ENCODE assay signal across 8 cellular contexts in genomic region chr2:172095146-172095904, GRCh38. TPM values are rescaled to one million over a fixed set of nuclear protein-coding genes. Genes with fewer than 3 reads are reported as not detected.
A peak's percentile ranks its signal among the peaks of the same experiment; 100 is the strongest.
DNase-seq lines count a peak whose midpoint lies in the region; ATAC-seq and TF ChIP-seq lines count a peak whose summit lies in the region.

No MANE protein-coding gene starts in this region.

- H3K27ac Mint-ChIP-seq in CD14-positive monocyte = peak overlapping the region in 1 of 7 donors; percentile 26
- H3K27ac Mint-ChIP-seq in activated naive CD4-positive, alpha-beta T cell treated with anti-CD3 and anti-CD28 coated beads, Interleukin-2, amount 50 U/mL, for 72 hours = peak overlapping the region in 1 of 2 donors; percentile 68

- TF ChIP-seq EP300 in sigmoid colon (IDR thresholded peaks at IDR 0.05) = no peak

- ATAC-seq in activated naive CD4-positive, alpha-beta T cell treated with anti-CD3 and anti-CD28 coated beads, Interleukin-2, amount 50 U/mL, for 72 hours = peak; percentile 40 to 50
- ATAC-seq in left ventricle myocardium superior = peak; percentile 49
- ATAC-seq in HG02981 (IDR thresholded peaks at IDR 0.05; ENCODE audit: unreplicated experiment) = no peak
- ATAC-seq in GM19467 (IDR thresholded peaks at IDR 0.05; ENCODE audit: unreplicated experiment) = no peak

- H3K4me1 ChIP-seq in SJCRH30 (no peaks in the 10 kb centered on the region), sigmoid colon (peaks cover 0 to 70% (median 58%) of the 10 kb centered on the region in 4 donors)

- intact Hi-C loops in CD14-positive monocyte (cut with micrococcal nuclease) = loop anchor here in 1 of 2 donors (2.0 kb wide), 1 partner anchor 15 kb away; no protein-coding TSS in a partner anchor
- intact Hi-C loops in left ventricle myocardium superior (cut with micrococcal nuclease) = no loop called here
- intact Hi-C loops in sigmoid colon (cut with DNase I) = loop anchor here (5.0 kb wide), 1 partner anchor 173 kb away; the partner anchor contains the start of gene HAT1

- H3K27me3 Mint-ChIP-seq in CD14-positive monocyte (ENCODE audit: low read depth in 3 of 3) = peaks cover 89 to 98% (median 97%) of the 10 kb centered on the region in 3 donors

- H3K36me3 ChIP-seq in H7 (replicated peaks; ENCODE audit: control insufficient read depth, insufficient read depth, low read length) (no peaks in the 10 kb centered on the region), SJCRH30 (no peaks in the 10 kb centered on the region), sigmoid colon (no peaks in the 10 kb centered on the region)

- 1 to 2% methylated on average over 51 of the region's 51 CpGs for WGBS in sigmoid colon, 2 donors

- TF ChIP-seq CTCF in CD14-positive monocyte (IDR thresholded peaks at IDR 0.05) (no peak), sigmoid colon (IDR thresholded peaks at IDR 0.05) (no peak)

- no peak for TF ChIP-seq POLR2A in sigmoid colon (IDR thresholded peaks at IDR 0.05)

- H3K9me3 ChIP-seq in SJCRH30 (replicated peaks) (no peaks in the 10 kb centered on the region), sigmoid colon (no peaks in the 10 kb centered on the region)

- H3K4me3 ChIP-seq in H7 (ENCODE audit: insufficient read depth, low read depth, low read length) (peak overlapping the region; percentile 40), SJCRH30 (peak overlapping the region; percentile 74), sigmoid colon (peak overlapping the region; percentile 13 to 42 (median 36))

- H3K4me3 Mint-ChIP-seq in CD14-positive monocyte = peak overlapping the region; percentile 88 to 95

- H3K36me3 Mint-ChIP-seq in CD14-positive monocyte = peaks cover 7 to 24% of the 10 kb centered on the region in 2 donors
- peaks cover 0 to 30% of the 10 kb centered on the region in 2 donors for H3K36me3 Mint-ChIP-seq in activated naive CD4-positive, alpha-beta T cell treated with anti-CD3 and anti-CD28 coated beads, Interleukin-2, amount 50 U/mL, for 72 hours

- H3K4me1 Mint-ChIP-seq in CD14-positive monocyte = peaks cover 58% of the 10 kb centered on the region

- DNase-seq in CD14-positive monocyte (ENCODE audit: low spot score) (peak; percentile 69), H7 (peak; percentile 92), SJCRH30 (peak; percentile 67 to 71), left ventricle myocardium superior (peak; percentile 42), sigmoid colon (peak; percentile 77)
- no peak for DNase-seq in activated naive CD4-positive, alpha-beta T cell treated with anti-CD3 and anti-CD28 coated beads, Interleukin-2, amount 50 U/mL, for 72 hours (ENCODE audit: low spot score in 2 of 2)

- H3K9me3 Mint-ChIP-seq in CD14-positive monocyte = peaks cover 0 to 50% (median 28%) of the 10 kb centered on the region in 7 donors
- H3K9me3 Mint-ChIP-seq in activated naive CD4-positive, alpha-beta T cell treated with anti-CD3 and anti-CD28 coated beads, Interleukin-2, amount 50 U/mL, for 72 hours = no peaks in the 10 kb centered on the region

- H3K27me3 ChIP-seq in H7 (ENCODE audit: control insufficient read depth, insufficient read depth, low read length) (peaks cover 99% of the 10 kb centered on the region), SJCRH30 (no peaks in the 10 kb centered on the region), sigmoid colon (peaks cover 95 to 100% (median 99%) of the 10 kb centered on the region in 3 donors)

- peak overlapping the region; percentile 56 for H3K27ac ChIP-seq in SJCRH30
- peak overlapping the region in 3 of 4 donors; percentile 17 to 50 (median 40) for H3K27ac ChIP-seq in sigmoid colon

RNA-seq across cellular contexts. Expression of gene DLX2, which starts 7.4 kb away (rescaled TPM):
- polyA plus RNA-seq in CD14-positive monocyte = not detected
- total RNA-seq in H7 (2014; rRNA removed; shearing (Covaris generic)) = not detected in 2 replicates
- total RNA-seq in SJCRH30 (2014; rRNA removed; shearing (Covaris generic)) = 0.76 and 0.89 TPM in 2 replicates
- total RNA-seq in activated naive CD4-positive, alpha-beta T cell treated with anti-CD3 and anti-CD28 coated beads, Interleukin-2, amount 50 U/mL, for 72 hours = not detected
- total RNA-seq in left ventricle myocardium superior = not detected
- under 1 TPM in 2 of 4 donors, not detected in 2; under 0.01 to 0.14 TPM for total RNA-seq in sigmoid colon
- polyA plus RNA-seq in sigmoid colon = under 1 TPM in 1 of 3 donors, not detected in 2; 0.04 TPM

RNA-seq across cellular contexts. Expression of gene DLX1, which starts 10.0 kb away (rescaled TPM):
- polyA plus RNA-seq in CD14-positive monocyte (not detected), sigmoid colon (under 1 TPM in 1 of 3 donors, not detected in 2; 0.22 TPM)
- total RNA-seq in H7 (2014; rRNA removed; shearing (Covaris generic)) = 0.26 TPM in 1 of 2 replicates, not detected in the other
- total RNA-seq in SJCRH30 (2014; rRNA removed; shearing (Covaris generic)) = 13.5 and 14.9 TPM in 2 replicates
- not detected for total RNA-seq in activated naive CD4-positive, alpha-beta T cell treated with anti-CD3 and anti-CD28 coated beads, Interleukin-2, amount 50 U/mL, for 72 hours
- total RNA-seq in left ventricle myocardium superior (not detected), sigmoid colon (1 to 10 TPM in 1 of 4 donors, under 1 TPM in 3; 0.27 to 1.1 (median 0.52) TPM)

Comparison
In these comparisons a context has a peak if more than half of its experiments do, and no peak if none do; other contexts are left out.
1. DNase-seq: peak in CD14-positive monocyte (single experiment), H7 (single experiment), SJCRH30 (2 of 2), left ventricle myocardium superior (single experiment) and sigmoid colon (single experiment); none in activated naive CD4-positive, alpha-beta T cell treated with anti-CD3 and anti-CD28 coated beads, Interleukin-2, amount 50 U/mL, for 72 hours (0 of 2).
2. ATAC-seq: peak in activated naive CD4-positive, alpha-beta T cell treated with anti-CD3 and anti-CD28 coated beads, Interleukin-2, amount 50 U/mL, for 72 hours (2 of 2) and left ventricle myocardium superior (single experiment); none in HG02981 (single experiment) and GM19467 (single experiment).
3. Peak in every context shown above with its lines, with median percentiles within 50 percentile points of each other: H3K4me3 ChIP-seq.